21 cellular contexts compared by ENCODE assay signal in genomic region chr12:53777412-53777811, GRCh38. TPM values are rescaled to one million over a fixed set of nuclear protein-coding genes. Genes with fewer than 3 reads are reported as not detected.
"Had no signal": no experiment of that assay in that cellular context is flagged by ENCODE, and none has a peak within 500 bp of the region (broad histone marks: within the 10 kb centered on the region; RNA-seq: fewer than 3 reads in every experiment).

No MANE protein-coding gene starts in this region.

- H3K4me3 ChIP-seq: MG63 had no signal

- H3K9me2 ChIP-seq: SK-N-SH had no signal

- H3K27ac ChIP-seq: HL-60, RWPE1 had no signal

- ATAC-seq: T-cell had no signal

- H3K27me3 ChIP-seq: MG63 had no signal

- H3K4me2 ChIP-seq: SK-N-SH had no signal

- DNase-seq: Karpas-422, KG1, MG63, NCI-H1092, NCI-H1105 treated with DMSO at 0.1 percent for 48 hours, NCI-H1436 treated with DMSO at 0.1 percent for 48 hours, NCI-H1694, NCI-H187 treated with DMSO at 0.1 percent for 48 hours, NCI-H2029 treated with DMSO at 0.1 percent for 48 hours, NCI-H2107, NCI-H2227 treated with DMSO at 0.1 percent for 48 hours, NCI-H524, NCI-H526 treated with DMSO at 0.1 percent for 48 hours, SHP77, SK-N-SH, SW 1271, T-cell had no signal

- H3K36me3 ChIP-seq: MG63 had no signal

- H3K9me3 ChIP-seq: MG63, SK-N-SH had no signal

RNA-seq across cellular contexts. Expression of gene CISTR, which starts 25.6 kb away (rescaled TPM):
- total RNA-seq: NCI-H460, SK-MEL-5, T-cell had no signal
- polyA plus RNA-seq: SK-N-SH had no signal
